In the genomic region with DNA sequence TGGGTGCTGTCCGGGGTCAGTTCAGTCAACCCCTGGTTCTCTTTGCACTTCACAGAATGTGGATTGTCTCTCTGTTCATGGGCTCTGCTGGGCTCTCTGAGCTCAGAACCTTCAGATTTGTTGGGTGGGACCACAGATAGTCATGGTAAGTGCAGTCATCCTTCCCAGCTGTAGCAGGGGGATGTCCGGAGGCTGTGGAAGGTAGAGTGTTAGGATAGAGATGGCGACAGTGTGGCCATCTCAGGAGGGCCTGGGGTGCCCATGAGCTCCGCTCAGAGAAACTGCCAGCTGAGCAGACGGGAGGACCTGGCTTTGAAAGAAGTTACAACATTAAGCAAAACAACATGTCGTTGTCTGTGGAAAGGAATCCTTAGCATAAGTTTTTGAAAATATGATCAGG, we compare ENCODE assay signal across 9 cellular contexts.
DNase-seq lines count a peak whose midpoint lies in the region; ATAC-seq and TF ChIP-seq lines count a peak whose summit lies in the region.
"Had no signal": no experiment of that assay in that cellular context is flagged by ENCODE, and none has a peak within 500 bp of the region (broad histone marks: within the 10 kb centered on the region; RNA-seq: fewer than 3 reads in every experiment).

No MANE protein-coding gene starts in this region.

- no peak for TF ChIP-seq POLR2A in suprapubic skin (IDR thresholded peaks at IDR 0.05)

- H3K4me1 ChIP-seq in suprapubic skin: peaks cover 15% of the 10 kb centered on the region
- H3K4me1 ChIP-seq: neural progenitor cell had no signal

- no peaks in the 10 kb centered on the region for H3K9me3 Mint-ChIP-seq in activated T-cell treated with anti-CD3 and anti-CD28 coated beads, Interleukin-2, amount 50 U/mL, for 72 hours
- H3K9me3 Mint-ChIP-seq in activated T-cell treated with anti-CD3 and anti-CD28 coated beads, Interleukin-2, amount 50 U/mL, for 4 hours: no peaks in the 10 kb centered on the region
- no peaks in the 10 kb centered on the region for H3K9me3 Mint-ChIP-seq in activated B cell treated with CpG ODN at 0.5 μM for 24 hours
- peaks cover 9% of the 10 kb centered on the region for H3K9me3 Mint-ChIP-seq in mesothelial cell of epicardium
- H3K9me3 Mint-ChIP-seq: neural progenitor cell had no signal

- H3K27me3 Mint-ChIP-seq in activated T-cell treated with anti-CD3 and anti-CD28 coated beads, Interleukin-2, amount 50 U/mL, for 72 hours (ENCODE audit: low read depth): peaks cover 12% of the 10 kb centered on the region
- H3K27me3 Mint-ChIP-seq in activated T-cell treated with anti-CD3 and anti-CD28 coated beads, Interleukin-2, amount 50 U/mL, for 4 hours (ENCODE audit: low read depth): no peaks in the 10 kb centered on the region
- H3K27me3 Mint-ChIP-seq in activated B cell treated with CpG ODN at 0.5 μM for 24 hours (no peaks in the 10 kb centered on the region), mesothelial cell of epicardium (ENCODE audit: low read depth) (peaks cover 5% of the 10 kb centered on the region)

- TF ChIP-seq CTCF in activated B cell treated with CpG ODN at 0.5 μM for 24 hours (IDR thresholded peaks at IDR 0.05): no peak
- TF ChIP-seq CTCF in suprapubic skin (IDR thresholded peaks at IDR 0.05): no peak
- TF ChIP-seq CTCF in mesothelial cell of epicardium (IDR thresholded peaks at IDR 0.05; ENCODE audit: unreplicated experiment): no peak

- no peak overlapping the region for H3K27ac Mint-ChIP-seq in activated T-cell treated with anti-CD3 and anti-CD28 coated beads, Interleukin-2, amount 50 U/mL, for 72 hours
- H3K27ac Mint-ChIP-seq in activated B cell treated with CpG ODN at 0.5 μM for 24 hours (peak overlapping the region; percentile 86), mesothelial cell of epicardium (no peak overlapping the region)

- H3K36me3 ChIP-seq in suprapubic skin: no peaks in the 10 kb centered on the region
- H3K36me3 ChIP-seq: neural progenitor cell had no signal

- H3K9me3 ChIP-seq in suprapubic skin: no peaks in the 10 kb centered on the region

- H3K27me3 ChIP-seq in suprapubic skin: no peaks in the 10 kb centered on the region
- H3K27me3 ChIP-seq: neural progenitor cell had no signal

- H3K4me1 Mint-ChIP-seq in activated T-cell treated with anti-CD3 and anti-CD28 coated beads, Interleukin-2, amount 50 U/mL, for 72 hours (ENCODE audit: low read depth): peaks cover 61% of the 10 kb centered on the region
- H3K4me1 Mint-ChIP-seq in activated T-cell treated with anti-CD3 and anti-CD28 coated beads, Interleukin-2, amount 50 U/mL, for 4 hours (ENCODE audit: low read depth): peaks cover 50% of the 10 kb centered on the region
- H3K4me1 Mint-ChIP-seq in activated B cell treated with CpG ODN at 0.5 μM for 24 hours (peaks cover 49% of the 10 kb centered on the region), mesothelial cell of epicardium (peaks cover 3% of the 10 kb centered on the region)

- H3K36me3 Mint-ChIP-seq in activated T-cell treated with anti-CD3 and anti-CD28 coated beads, Interleukin-2, amount 50 U/mL, for 72 hours (ENCODE audit: insufficient read depth in 2 of 2): peaks cover 0 to 3% of the 10 kb centered on the region in 2 donors
- H3K36me3 Mint-ChIP-seq in activated T-cell treated with anti-CD3 and anti-CD28 coated beads, Interleukin-2, amount 50 U/mL, for 4 hours (ENCODE audit: insufficient read depth): peaks cover 4% of the 10 kb centered on the region
- no peaks in the 10 kb centered on the region for H3K36me3 Mint-ChIP-seq in activated B cell treated with CpG ODN at 0.5 μM for 24 hours (ENCODE audit: low read depth)
- H3K36me3 Mint-ChIP-seq in mesothelial cell of epicardium: no peaks in the 10 kb centered on the region
- H3K36me3 Mint-ChIP-seq: neural progenitor cell had no signal

- TF ChIP-seq EP300 in suprapubic skin (IDR thresholded peaks at IDR 0.05): no peak

- no peak for DNase-seq in activated T-cell treated with anti-CD3 and anti-CD28 coated beads, Interleukin-2, amount 50 U/mL, for 72 hours
- DNase-seq in activated T-cell treated with anti-CD3 and anti-CD28 coated beads, Interleukin-2, amount 50 U/mL, for 4 hours: no peak
- DNase-seq in activated B cell treated with CpG ODN at 0.5 μM for 24 hours (no peak), suprapubic skin (ENCODE audit: low spot score in 2 of 2) (no peak), mesothelial cell of epicardium (ENCODE audit: low spot score in 2 of 2, unreplicated experiment in 2 of 2) (no peak), NCI-H2171 (lab: John Stamatoyannopoulos, UW) (no peak), NCI-H2107 treated with DMSO at 0.1 percent for 48 hours (lab: John Stamatoyannopoulos, UW; ENCODE audit: unreplicated experiment) (no peak)

- POLR2A ChIA-PET in activated B cell treated with CpG ODN at 0.5 μM for 24 hours (lab: Charles Lee): interaction anchor here (0.6 to 18.7 kb wide), 12 partner anchors 9 to 693 kb away, joined by 3 to 1007 read pairs (median 4); partner anchors contain the start of genes FAM210A and PTPN2

- 67% methylated on average over 6 of the region's 6 CpGs for WGBS in suprapubic skin

- H3K4me3 ChIP-seq in suprapubic skin: no peak overlapping the region
- H3K4me3 ChIP-seq: neural progenitor cell had no signal

- CTCF ChIA-PET in activated B cell treated with CpG ODN at 0.5 μM for 24 hours (lab: Charles Lee): interaction anchor here (0.6 to 3.4 kb wide), 8 partner anchors 8 to 53 kb away, joined by 3 to 17 read pairs (median 8); no protein-coding TSS in a partner anchor

- no peak for ATAC-seq in activated T-cell treated with anti-CD3 and anti-CD28 coated beads, Interleukin-2, amount 50 U/mL, for 72 hours (replicated peaks in 1 of 2)
- ATAC-seq in activated T-cell treated with anti-CD3 and anti-CD28 coated beads, Interleukin-2, amount 50 U/mL, for 4 hours: no peak
- ATAC-seq in HG02763 (IDR thresholded peaks at IDR 0.05; ENCODE audit: unreplicated experiment) (peak; percentile 22), activated B cell treated with CpG ODN at 0.5 μM for 24 hours (ENCODE audit: low read depth) (no peak)

- intact Hi-C loops in activated B cell treated with CpG ODN at 0.5 μM for 24 hours (cut with micrococcal nuclease): no loop called here

- peak overlapping the region; percentile 78 for H3K27ac ChIP-seq in suprapubic skin
- H3K27ac ChIP-seq: neural progenitor cell had no signal

- H3K4me3 Mint-ChIP-seq in activated T-cell treated with anti-CD3 and anti-CD28 coated beads, Interleukin-2, amount 50 U/mL, for 72 hours: peak overlapping the region; percentile 82 to 88
- no peak overlapping the region for H3K4me3 Mint-ChIP-seq in activated T-cell treated with anti-CD3 and anti-CD28 coated beads, Interleukin-2, amount 50 U/mL, for 4 hours
- H3K4me3 Mint-ChIP-seq in activated B cell treated with CpG ODN at 0.5 μM for 24 hours (peak overlapping the region; percentile 68), mesothelial cell of epicardium (no peak overlapping the region)
- H3K4me3 Mint-ChIP-seq: neural progenitor cell had no signal

Comparison
In these comparisons a context has a peak if more than half of its experiments do, and no peak if none do; other contexts are left out.
1. H3K4me3 Mint-ChIP-seq: peak in activated T-cell treated with anti-CD3 and anti-CD28 coated beads, Interleukin-2, amount 50 U/mL, for 72 hours (2 of 2) and activated B cell treated with CpG ODN at 0.5 μM for 24 hours (single experiment); none in activated T-cell treated with anti-CD3 and anti-CD28 coated beads, Interleukin-2, amount 50 U/mL, for 4 hours (single experiment) and mesothelial cell of epicardium (single experiment).